In the genomic region with DNA sequence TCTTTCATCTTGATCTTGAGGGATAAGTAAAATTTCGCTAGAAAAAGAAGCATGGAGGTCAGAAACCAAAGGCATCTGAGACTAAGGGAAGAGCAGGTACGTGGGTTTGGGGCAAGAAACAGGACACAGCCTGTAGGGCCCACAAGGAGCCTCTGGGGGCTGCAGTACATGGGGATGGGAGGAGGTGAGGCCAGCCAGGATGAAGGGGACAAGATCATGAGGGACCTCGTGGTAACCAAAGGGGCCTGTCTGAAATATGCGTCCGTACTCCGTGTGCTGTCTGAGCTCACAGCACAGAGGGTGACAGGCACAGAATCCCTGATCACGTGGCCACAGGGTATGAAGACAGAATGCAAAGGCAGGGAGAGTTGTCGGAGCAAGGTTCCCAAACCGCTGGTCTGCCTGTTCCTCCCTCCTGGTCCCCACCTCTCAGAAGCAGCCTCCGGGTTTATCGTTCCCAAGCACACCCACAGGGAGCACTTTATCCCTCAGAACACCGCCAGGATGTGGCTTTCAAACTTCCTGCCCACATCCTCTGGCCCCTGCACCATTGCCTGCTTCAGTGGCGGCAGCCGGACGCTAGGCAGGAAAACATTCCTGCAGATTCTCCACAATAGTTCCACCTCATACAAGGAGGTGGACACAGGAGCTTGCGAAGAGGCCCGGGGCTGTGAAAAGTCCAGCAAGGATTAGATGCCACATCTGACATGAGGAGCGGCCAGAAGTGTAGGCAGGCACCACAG, we compare ENCODE assay signal across 10 cellular contexts. TPM values are rescaled to one million over a fixed set of nuclear protein-coding genes. Genes with fewer than 3 reads are reported as not detected.
DNase-seq lines count a peak whose midpoint lies in the region; ATAC-seq and TF ChIP-seq lines count a peak whose summit lies in the region.
"Had no signal": no experiment of that assay in that cellular context is flagged by ENCODE, and none has a peak within 500 bp of the region (broad histone marks: within the 10 kb centered on the region; RNA-seq: fewer than 3 reads in every experiment).

No MANE protein-coding gene starts in this region.

- no peaks in the 10 kb centered on the region for H3K36me3 Mint-ChIP-seq in CD8-positive, alpha-beta T cell
- H3K36me3 Mint-ChIP-seq in IgD-negative memory B cell = peaks cover 8% of the 10 kb centered on the region
- no peaks in the 10 kb centered on the region for H3K36me3 Mint-ChIP-seq in brain

- H3K36me3 ChIP-seq in CD8-positive, alpha-beta T cell (ENCODE audit: insufficient read depth, low read length) = no peaks in the 10 kb centered on the region
- H3K36me3 ChIP-seq in mesodermal cell (ENCODE audit: control insufficient read depth, insufficient read depth, low read length) = no peaks in the 10 kb centered on the region

- WGBS in mesodermal cell (ENCODE audit: insufficient coverage in 2 of 2), 2 experiments = 75 to 77% methylated on average over 15 of the region's 18 CpGs

- no peaks in the 10 kb centered on the region for H3K9me3 ChIP-seq in CD8-positive, alpha-beta T cell (ENCODE audit: low read length)
- peaks cover 3% of the 10 kb centered on the region for H3K9me3 ChIP-seq in mesodermal cell (ENCODE audit: control insufficient read depth, low read length)

- peak; percentile 36 for ATAC-seq in CD8-positive, alpha-beta T cell
- no peak for ATAC-seq in GM18502 (IDR thresholded peaks at IDR 0.05; ENCODE audit: poor library complexity, unreplicated experiment)
- no peak for ATAC-seq in GM19452 (IDR thresholded peaks at IDR 0.05; ENCODE audit: unreplicated experiment)

- peak overlapping the region; percentile 1 for H3K4me3 Mint-ChIP-seq in CD8-positive, alpha-beta T cell
- peak overlapping the region in 3 of 4 donors; percentile 41 to 85 (median 83) for H3K4me3 Mint-ChIP-seq in IgD-negative memory B cell
- H3K4me3 Mint-ChIP-seq in brain = peak overlapping the region in 2 of 5 experiments; percentile 5 to 11

- DNase-seq in CD8-positive, alpha-beta T cell = no peak
- DNase-seq in NCI-H2171 (lab: John Stamatoyannopoulos, UW) (no peak), GM10266 (ENCODE audit: extremely low spot score) (no peak)
- DNase-seq: NCI-H446 treated with DMSO at 0.1 percent for 48 hours had no signal

- H3K27me3 ChIP-seq in CD8-positive, alpha-beta T cell (ENCODE audit: insufficient read depth, low read length) = peaks cover 5% of the 10 kb centered on the region

- H3K27ac Mint-ChIP-seq in CD8-positive, alpha-beta T cell = no peak overlapping the region
- H3K27ac Mint-ChIP-seq in IgD-negative memory B cell (peak overlapping the region in 1 of 3 donors; percentile 93), brain (peak overlapping the region in 3 of 5 experiments; percentile 37 to 88 (median 73))

- H3K27ac ChIP-seq in CD8-positive, alpha-beta T cell (ENCODE audit: low read depth, low read length) = no peak overlapping the region
- H3K27ac ChIP-seq in mesodermal cell (ENCODE audit: low read depth, low read length, severe bottlenecking) = peak overlapping the region; percentile 45

- no peak for TF ChIP-seq CTCF in CD8-positive, alpha-beta T cell (IDR thresholded peaks at IDR 0.05)
- TF ChIP-seq CTCF in brain (conservative IDR thresholded peaks at IDR 0.05) (no peak), GM10266 (IDR thresholded peaks at IDR 0.05; ENCODE audit: control insufficient read depth, insufficient read depth, low read depth, missing control alignments) (no peak)

- CTCF ChIA-PET in CD8-positive, alpha-beta T cell (lab: Charles Lee) = no interaction called here

- peaks cover 10% of the 10 kb centered on the region for H3K4me1 ChIP-seq in CD8-positive, alpha-beta T cell (ENCODE audit: insufficient read depth, low read length)
- peaks cover 16% of the 10 kb centered on the region for H3K4me1 ChIP-seq in mesodermal cell (ENCODE audit: control insufficient read depth, insufficient read depth, low read length, poor library complexity, severe bottlenecking)

- POLR2A ChIA-PET in CD8-positive, alpha-beta T cell (lab: Charles Lee) = no interaction called here

- H3K4me1 Mint-ChIP-seq in CD8-positive, alpha-beta T cell (ENCODE audit: low read depth) = peaks cover 25% of the 10 kb centered on the region
- H3K4me1 Mint-ChIP-seq in IgD-negative memory B cell (peaks cover 28 to 44% (median 43%) of the 10 kb centered on the region in 3 donors), brain (peaks cover 30% of the 10 kb centered on the region)

- peak overlapping the region; percentile 5 for H3K4me3 ChIP-seq in CD8-positive, alpha-beta T cell (ENCODE audit: low read depth, low read length)
- no peak overlapping the region for H3K4me3 ChIP-seq in mesodermal cell (ENCODE audit: extremely low read depth, insufficient read depth, low read length, poor library complexity, severe bottlenecking)

- intact Hi-C loops in CD8-positive, alpha-beta T cell (cut with DNase I, micrococcal nuclease) = no loop called here

- peaks cover 48% of the 10 kb centered on the region for H3K27me3 Mint-ChIP-seq in CD8-positive, alpha-beta T cell (ENCODE audit: low read depth)
- no peaks in the 10 kb centered on the region for H3K27me3 Mint-ChIP-seq in IgD-negative memory B cell
- peaks cover 17% of the 10 kb centered on the region for H3K27me3 Mint-ChIP-seq in brain

- H3K9me3 Mint-ChIP-seq in CD8-positive, alpha-beta T cell = no peaks in the 10 kb centered on the region
- H3K9me3 Mint-ChIP-seq in IgD-negative memory B cell = no peaks in the 10 kb centered on the region
- peaks cover 0 to 5% (median 0%) of the 10 kb centered on the region in 5 experiments for H3K9me3 Mint-ChIP-seq in brain

RNA-seq across cellular contexts. Expression of gene TMEM163, which starts 12.0 kb away (rescaled TPM):
- total RNA-seq in CD8-positive, alpha-beta T cell = under 1 TPM; 0.14 to 0.19 TPM
- polyA plus RNA-seq in IgD-negative memory B cell (1.2 TPM), brain (ENCODE audit: insufficient read depth, low read depth, low replicate concordance) (21.4 TPM)
- polyA plus RNA-seq in mesodermal cell (2013, experiment 1 of 2) = 2.2 TPM
- 0.96 TPM for polyA plus RNA-seq in mesodermal cell (2013, experiment 2 of 2)
- total RNA-seq: bronchial epithelial cell had no signal

Comparison
In these comparisons a context has a peak if more than half of its experiments do, and no peak if none do; other contexts are left out.
1. RNA of gene TMEM163, which starts 12.0 kb away (polyA plus RNA-seq): 21.4 TPM in brain (single experiment); 1.2 TPM in IgD-negative memory B cell (single experiment); every median in the first group is over 10 times any median in the second.